In genomic region chr6:52499026-52499425, GRCh38 we compare ENCODE assay signal across 1 cellular context.
TF ChIP-seq lines count a peak whose summit lies in the region.

No MANE protein-coding gene starts in this region.

TF ChIP-seq in WTC11, 78 proteins besides CTCF, POLR2A, EP300 and RAD21 (continued from another document):
- no peak for TF ChIP-seq KAT7 (CRISPR knock-in tag; IDR thresholded peaks at IDR 0.05; ENCODE audit: borderline replicate concordance)
